In genomic region chr19:3129112-3129511, GRCh38 we compare ENCODE assay signal across 8 cellular contexts. TPM values are rescaled to one million over a fixed set of nuclear protein-coding genes. Genes with fewer than 3 reads are reported as not detected.
DNase-seq lines count a peak whose midpoint lies in the region; ATAC-seq, FAIRE-seq and TF ChIP-seq lines count a peak whose summit lies in the region.

No MANE protein-coding gene starts in this region.

- POLR2A ChIA-PET in A549 (lab: Yijun Ruan, JAX) (interaction anchor here (1.2 to 1.3 kb wide), 2 partner anchors 12 to 178 kb away, joined by 4 to 17 read pairs; no protein-coding TSS in a partner anchor), OCI-LY7 (lab: Charles Lee) (interaction anchor here (0.8 to 1.6 kb wide), 2 partner anchors 94 to 179 kb away, joined by 3 to 4 read pairs; no protein-coding TSS in a partner anchor)

- H3K27ac ChIP-seq in A549, result no peak overlapping the region
- H3K27ac ChIP-seq in OCI-LY7 (ENCODE audit: low read depth, low read length, poor library complexity, severe bottlenecking), result no peak overlapping the region

- H3K4me1 ChIP-seq in A549 (no peaks in the 10 kb centered on the region), OCI-LY7 (ENCODE audit: insufficient read depth, low read length, poor library complexity, severe bottlenecking) (peaks cover 12% of the 10 kb centered on the region)

- 0% methylated on average over 1 of the region's 1 CpG for whole genome bisulfite sequencing in A549 (ENCODE audit: missing lambda C conversion rate)

- DNase-seq in A549 (ENCODE audit: low read depth in 1 of 2, low spot score in 1 of 2), result peak in 1 of 2 experiments; percentile 51
- DNase-seq in GDM1 (lab: John Stamatoyannopoulos, UW), result peak; percentile 24
- peak; percentile 52 for DNase-seq in OCI-LY7 (ENCODE audit: low spot score)
- DNase-seq in fibroblast of the conjunctiva (ENCODE audit: low read depth), result peak; percentile 44
- no peak for DNase-seq in GM12892 (ENCODE audit: insufficient read length)
- no peak for DNase-seq in foreskin melanocyte

- no peak for TF ChIP-seq EP300 in A549 (IDR thresholded peaks at IDR 0.05)

- TF ChIP-seq RAD21 in A549 (conservative IDR thresholded peaks at IDR 0.05 in 1 of 2, IDR thresholded peaks at IDR 0.05 in 1 of 2), result peak; percentile 43 to 57; a peak in 4 of 5 replicates

- no peak overlapping the region for H2AFZ ChIP-seq in OCI-LY7 (ENCODE audit: low read length)

- no peaks in the 10 kb centered on the region for H3K36me3 ChIP-seq in OCI-LY7 (ENCODE audit: insufficient read depth, low read length)

- intact Hi-C loops in OCI-LY7 (cut with micrococcal nuclease; ENCODE audit: unreplicated experiment), result loop anchor here (1.0 to 5.0 kb wide), 2 partner anchors 34 to 177 kb away; no protein-coding TSS in a partner anchor

- no peak for TF ChIP-seq POLR2A in A549 (IDR thresholded peaks at IDR 0.05; ENCODE audit: low read length)
- no peak for TF ChIP-seq POLR2A in GM12892 (IDR thresholded peaks at IDR 0.05; ENCODE audit: low read depth, low read length)

- FAIRE-seq in A549 (lab: Jason Lieb, UNC), result no peak
- no peak for FAIRE-seq in GM12892 (lab: Jason Lieb, UNC)

- H4K20me1 ChIP-seq in OCI-LY7 (ENCODE audit: insufficient read depth, low read length), result no peaks in the 10 kb centered on the region

- H3K79me2 ChIP-seq in OCI-LY7 (ENCODE audit: insufficient read depth, low read depth, low read length), result no peaks in the 10 kb centered on the region

- CTCF ChIA-PET in A549 (lab: Yijun Ruan, JAX) (interaction anchor here (0.6 to 9.8 kb wide), 20 partner anchors 12 to 481 kb away, joined by 3 to 164 read pairs (median 8); no protein-coding TSS in a partner anchor), OCI-LY7 (lab: Charles Lee; ENCODE audit: unreplicated experiment) (no interaction called here)

- H3K4me2 ChIP-seq in A549 (no peak overlapping the region), OCI-LY7 (ENCODE audit: low read length) (no peak overlapping the region)

- BruUV-seq in OCI-LY7 (replicated peaks; lab: Mats Ljungman, UMichigan), result no TSS peak

- H3K9me2 ChIP-seq in OCI-LY7 (ENCODE audit: insufficient read depth, low read length), result no peaks in the 10 kb centered on the region

- H3K9me3 ChIP-seq in A549 (no peaks in the 10 kb centered on the region), OCI-LY7 (ENCODE audit: low read length) (no peaks in the 10 kb centered on the region)

- TF ChIP-seq CTCF in A549 (IDR thresholded peaks at IDR 0.05) (peak; percentile 66), OCI-LY7 (conservative IDR thresholded peaks at IDR 0.05; ENCODE audit: low read length) (peak; percentile 87)

- no peak overlapping the region for H3K4me3 ChIP-seq in A549
- H3K4me3 ChIP-seq in OCI-LY7 (ENCODE audit: low read depth, low read length, poor library complexity, severe bottlenecking), result no peak overlapping the region

- ATAC-seq in A549 (0 out of 6 replicates have a peak, but pooled peaks of 1 of the 2 experiments have one; percentile 31), HG02678 (IDR thresholded peaks at IDR 0.05; ENCODE audit: unreplicated experiment) (no peak), HG03565 (IDR thresholded peaks at IDR 0.05; ENCODE audit: unreplicated experiment) (no peak)

TF ChIP-seq in A549, 52 proteins besides CTCF, POLR2A, EP300 and RAD21:
- no peak for TF ChIP-seq HOXA7 (CRISPR knock-in tag; IDR thresholded peaks at IDR 0.05)
- TF ChIP-seq SMC3 (IDR thresholded peaks at IDR 0.05), result peak; percentile 77

RNA-seq across cellular contexts. Expression of gene GNA15, which starts 6.7 kb away (rescaled TPM):
- 0.06 and 0.07 TPM in 2 replicates for polyA plus RNA-seq in A549 (2011; rRNA removed)
- polyA plus RNA-seq in A549 (2012; cell fraction: cytosol; rRNA removed), result 0.07 and 0.10 TPM in 2 replicates
- 0.16 TPM in 1 of 2 replicates, not detected in the other for polyA plus RNA-seq in A549 (2012; cell fraction: nucleus; rRNA removed)
- polyA plus RNA-seq in A549 (2017; fragmentation: RNase III; extraction: RNeasy Plus Mini Kit Qiagen cat#74134 plus additional on column Dnase treatment), result 0.04 TPM in 1 of 3 replicates, not detected in the others
- not detected in 2 replicates for polyA minus RNA-seq in A549 (2011; rRNA and poly(A)+ RNA removed)
- total RNA-seq in OCI-LY7 (2014; rRNA removed; shearing (Covaris generic)), result not detected in 2 replicates
- total RNA-seq in OCI-LY7 (2022), result not detected in 2 replicates
- polyA plus RNA-seq in GM12892 (2012; ENCODE audit: missing spikeins), result 24.1 TPM

RNA-seq across cellular contexts. Expression of gene GNA11, which starts 35.0 kb away (rescaled TPM):
- 5.5 and 8.6 TPM in 2 replicates for polyA plus RNA-seq in A549 (2011; rRNA removed)
- polyA plus RNA-seq in A549 (2012; cell fraction: cytosol; rRNA removed), result 24.3 and 29.2 TPM in 2 replicates
- polyA plus RNA-seq in A549 (2012; cell fraction: nucleus; rRNA removed), result 26.9 and 28.9 TPM in 2 replicates
- polyA plus RNA-seq in A549 (2017; fragmentation: RNase III; extraction: RNeasy Plus Mini Kit Qiagen cat#74134 plus additional on column Dnase treatment), result 29.0 to 32.8 TPM (median 30.5 TPM) in 3 replicates
- polyA minus RNA-seq in A549 (2011; rRNA and poly(A)+ RNA removed), result 6.7 and 19.2 TPM in 2 replicates
- total RNA-seq in OCI-LY7 (2014; rRNA removed; shearing (Covaris generic)), result 12.9 and 13.4 TPM in 2 replicates
- total RNA-seq in OCI-LY7 (2022), result 10.1 and 14.3 TPM in 2 replicates
- 3.7 TPM for polyA plus RNA-seq in GM12892 (2012; ENCODE audit: missing spikeins)

RNA-seq across cellular contexts. Expression of gene S1PR4, which starts 49.5 kb away (rescaled TPM):
- polyA plus RNA-seq in A549 (2011; rRNA removed) (0.09 TPM in 1 of 2 replicates, not detected in the other), A549 (2017; fragmentation: RNase III; extraction: RNeasy Plus Mini Kit Qiagen cat#74134 plus additional on column Dnase treatment) (0.08 to 0.33 TPM (median 0.17 TPM) in 3 replicates)
- polyA plus RNA-seq in A549 (2012; cell fraction: cytosol; rRNA removed), result 0.19 and 0.22 TPM in 2 replicates
- polyA plus RNA-seq in A549 (2012; cell fraction: nucleus; rRNA removed), result 0.77 and 1.0 TPM in 2 replicates
- not detected in 2 replicates for polyA minus RNA-seq in A549 (2011; rRNA and poly(A)+ RNA removed)
- 25.9 and 34.1 TPM in 2 replicates for total RNA-seq in OCI-LY7 (2014; rRNA removed; shearing (Covaris generic))
- total RNA-seq in OCI-LY7 (2022), result 25.8 and 26.5 TPM in 2 replicates
- 3.2 TPM for polyA plus RNA-seq in GM12892 (2012; ENCODE audit: missing spikeins)

RNA-seq across cellular contexts. Expression of gene NCLN, which starts 56.6 kb away (rescaled TPM):
- 22.8 and 27.6 TPM in 2 replicates for polyA plus RNA-seq in A549 (2011; rRNA removed)
- polyA plus RNA-seq in A549 (2012; cell fraction: cytosol; rRNA removed), result 67.0 and 93.6 TPM in 2 replicates
- polyA plus RNA-seq in A549 (2012; cell fraction: nucleus; rRNA removed), result 158 and 222 TPM in 2 replicates
- 55.5 to 58.5 TPM (median 55.5 TPM) in 3 replicates for polyA plus RNA-seq in A549 (2017; fragmentation: RNase III; extraction: RNeasy Plus Mini Kit Qiagen cat#74134 plus additional on column Dnase treatment)
- 22.9 and 32.2 TPM in 2 replicates for polyA minus RNA-seq in A549 (2011; rRNA and poly(A)+ RNA removed)
- total RNA-seq in OCI-LY7 (2014; rRNA removed; shearing (Covaris generic)), result 33.2 and 49.2 TPM in 2 replicates
- total RNA-seq in OCI-LY7 (2022), result 52.7 and 61.9 TPM in 2 replicates
- polyA plus RNA-seq in GM12892 (2012; ENCODE audit: missing spikeins), result 18.2 TPM

Comparison
In these comparisons a context has a peak if more than half of its experiments do, and no peak if none do; other contexts are left out.
1. DNase-seq: peak in GDM1 (single experiment), OCI-LY7 (single experiment) and fibroblast of the conjunctiva (single experiment); none in GM12892 (single experiment) and foreskin melanocyte (single experiment).